Comparison of ENCODE assay signal across 8 cellular contexts in genomic region chr17:7523033-7523432, GRCh38. TPM values are rescaled to one million over a fixed set of nuclear protein-coding genes. Genes with fewer than 3 reads are reported as not detected.
DNase-seq lines count a peak whose midpoint lies in the region; ATAC-seq, FAIRE-seq and TF ChIP-seq lines count a peak whose summit lies in the region.

No MANE protein-coding gene starts in this region.

- ATAC-seq in activated naive CD8-positive, alpha-beta T cell treated with anti-CD3 and anti-CD28 coated beads, Interleukin-2, amount 10 ng/mL, durations not matched to agents 7 days and 5 days (ENCODE audit: low read depth) = peak; percentile 52
- no peak for ATAC-seq in GM21576 (IDR thresholded peaks at IDR 0.05; ENCODE audit: unreplicated experiment)

- no peak overlapping the region for H3K27ac ChIP-seq in testis

- peaks cover 5% of the 10 kb centered on the region for H3K4me1 Mint-ChIP-seq in activated naive CD8-positive, alpha-beta T cell treated with anti-CD3 and anti-CD28 coated beads, Interleukin-2, amount 10 ng/mL, durations not matched to agents 7 days and 5 days

- DNase-seq in GM10266 (ENCODE audit: extremely low spot score) (peak; percentile 35), RPMI7951 (ENCODE audit: low read depth) (peak; percentile 7), kidney epithelial cell (ENCODE audit: low read depth) (no peak), testis (peak; percentile 63), NCI-H2081 (lab: John Stamatoyannopoulos, UW) (no peak), frontal cortex (ENCODE audit: low spot score in 2 of 2) (no peak)
- DNase-seq in activated naive CD8-positive, alpha-beta T cell treated with anti-CD3 and anti-CD28 coated beads, Interleukin-2, amount 10 ng/mL, durations not matched to agents 7 days and 5 days = peak; percentile 42

- peaks cover 3% of the 10 kb centered on the region for H3K36me3 Mint-ChIP-seq in activated naive CD8-positive, alpha-beta T cell treated with anti-CD3 and anti-CD28 coated beads, Interleukin-2, amount 10 ng/mL, durations not matched to agents 7 days and 5 days

- H3K27me3 ChIP-seq in kidney epithelial cell (ENCODE audit: control insufficient read depth, insufficient read depth, low read length) = no peaks in the 10 kb centered on the region
- no peaks in the 10 kb centered on the region for H3K27me3 ChIP-seq in testis

- no peaks in the 10 kb centered on the region for H3K36me3 ChIP-seq in kidney epithelial cell (ENCODE audit: control insufficient read depth, insufficient read depth, low read length)
- no peaks in the 10 kb centered on the region for H3K36me3 ChIP-seq in testis (ENCODE audit: low read depth, missing control alignments)

- H3K9me3 Mint-ChIP-seq in activated naive CD8-positive, alpha-beta T cell treated with anti-CD3 and anti-CD28 coated beads, Interleukin-2, amount 10 ng/mL, durations not matched to agents 7 days and 5 days = peaks cover 4% of the 10 kb centered on the region

- WGBS in testis, 2 donors = 38% methylated on average over 10 of the region's 10 CpGs

- intact Hi-C loops in testis (cut with DNase I; ENCODE audit: low total_unique reads) = no loop called here

- no peaks in the 10 kb centered on the region for H3K9me3 ChIP-seq in testis

- H3K4me3 Mint-ChIP-seq in activated naive CD8-positive, alpha-beta T cell treated with anti-CD3 and anti-CD28 coated beads, Interleukin-2, amount 10 ng/mL, durations not matched to agents 7 days and 5 days = no peak overlapping the region

- no peak for TF ChIP-seq POLR2A in testis (IDR thresholded peaks at IDR 0.05)

- TF ChIP-seq CTCF in GM10266 (IDR thresholded peaks at IDR 0.05; ENCODE audit: control insufficient read depth, insufficient read depth, low read depth, missing control alignments) (peak; percentile 42), kidney epithelial cell (IDR thresholded peaks at IDR 0.05; ENCODE audit: insufficient read depth, low read length, poor library complexity, severe bottlenecking) (peak; percentile 28), testis (IDR thresholded peaks at IDR 0.05) (peak in 2 of 3 experiments; percentile 34 to 44)

- FAIRE-seq in frontal cortex (lab: Jason Lieb, UNC) = no peak

- no peaks in the 10 kb centered on the region for H3K27me3 Mint-ChIP-seq in activated naive CD8-positive, alpha-beta T cell treated with anti-CD3 and anti-CD28 coated beads, Interleukin-2, amount 10 ng/mL, durations not matched to agents 7 days and 5 days

- POLR2A ChIA-PET in activated naive CD8-positive, alpha-beta T cell treated with anti-CD3 and anti-CD28 coated beads, Interleukin-2, amount 10 ng/mL, durations not matched to agents 7 days and 5 days (lab: Charles Lee) = interaction anchor here (0.6 to 1.1 kb wide), 3 partner anchors 24 to 38 kb away, joined by 3 to 7 read pairs (median 6); partner anchors contain the start of gene SENP3

- peak overlapping the region; percentile 44 for H3K27ac Mint-ChIP-seq in activated naive CD8-positive, alpha-beta T cell treated with anti-CD3 and anti-CD28 coated beads, Interleukin-2, amount 10 ng/mL, durations not matched to agents 7 days and 5 days

- H3K4me3 ChIP-seq in kidney epithelial cell (ENCODE audit: low read depth, low read length) (no peak overlapping the region), testis (no peak overlapping the region)

- H3K4me1 ChIP-seq in testis = no peaks in the 10 kb centered on the region

RNA-seq across cellular contexts. Expression of gene TNFSF12, which starts 25.8 kb away (rescaled TPM):
- 8.8 and 9.2 TPM in 2 replicates for total RNA-seq in RPMI7951 (2014; rRNA removed; shearing (Covaris generic))
- 10 to 100 TPM; 93.0 to 95.7 TPM for total RNA-seq in activated naive CD8-positive, alpha-beta T cell treated with anti-CD3 and anti-CD28 coated beads, Interleukin-2, amount 10 ng/mL, durations not matched to agents 7 days and 5 days
- total RNA-seq in kidney epithelial cell (9.0 and 9.4 TPM in 2 replicates), testis (10 to 100 TPM; 17.0 to 20.6 TPM), frontal cortex (3.7 TPM)
- 21.5 TPM for polyA plus RNA-seq in testis (ENCODE audit: insufficient read depth, low read depth, low replicate concordance)

RNA-seq across cellular contexts. Expression of gene TNFSF13, which starts 35.5 kb away (rescaled TPM):
- total RNA-seq in RPMI7951 (2014; rRNA removed; shearing (Covaris generic)) = 0.10 and 0.60 TPM in 2 replicates
- 1 to 10 TPM; 8.2 to 8.4 TPM for total RNA-seq in activated naive CD8-positive, alpha-beta T cell treated with anti-CD3 and anti-CD28 coated beads, Interleukin-2, amount 10 ng/mL, durations not matched to agents 7 days and 5 days
- total RNA-seq in kidney epithelial cell (13.5 and 14.3 TPM in 2 replicates), testis (1 to 10 TPM; 1.2 to 5.1 TPM), frontal cortex (1.2 TPM)
- 11.5 TPM for polyA plus RNA-seq in testis (ENCODE audit: insufficient read depth, low read depth, low replicate concordance)

RNA-seq across cellular contexts. Expression of gene SENP3, which starts 38.7 kb away (rescaled TPM):
- total RNA-seq in RPMI7951 (2014; rRNA removed; shearing (Covaris generic)) = 53.5 and 59.0 TPM in 2 replicates
- 10 to 100 TPM; 43.7 to 50.2 TPM for total RNA-seq in activated naive CD8-positive, alpha-beta T cell treated with anti-CD3 and anti-CD28 coated beads, Interleukin-2, amount 10 ng/mL, durations not matched to agents 7 days and 5 days
- total RNA-seq in kidney epithelial cell (107 and 109 TPM in 2 replicates), testis (10 to 100 TPM; 77.4 to 83.5 TPM), frontal cortex (102 TPM)
- polyA plus RNA-seq in testis (ENCODE audit: insufficient read depth, low read depth, low replicate concordance) = 108 TPM

RNA-seq across cellular contexts. Expression of gene POLR2A, which starts 38.9 kb away (rescaled TPM):
- 15.4 and 22.3 TPM in 2 replicates for total RNA-seq in RPMI7951 (2014; rRNA removed; shearing (Covaris generic))
- 100 to 1,000 TPM; 192 to 214 TPM for total RNA-seq in activated naive CD8-positive, alpha-beta T cell treated with anti-CD3 and anti-CD28 coated beads, Interleukin-2, amount 10 ng/mL, durations not matched to agents 7 days and 5 days
- total RNA-seq in kidney epithelial cell (56.9 and 57.8 TPM in 2 replicates), testis (100 to 1,000 TPM; 359 to 391 TPM), frontal cortex (33.0 TPM)
- polyA plus RNA-seq in testis (ENCODE audit: insufficient read depth, low read depth, low replicate concordance) = 175 TPM

RNA-seq across cellular contexts. Expression of gene SLC35G6, which starts 41.8 kb away (rescaled TPM):
- total RNA-seq in RPMI7951 (2014; rRNA removed; shearing (Covaris generic)) = not detected in 2 replicates
- not detected for total RNA-seq in activated naive CD8-positive, alpha-beta T cell treated with anti-CD3 and anti-CD28 coated beads, Interleukin-2, amount 10 ng/mL, durations not matched to agents 7 days and 5 days
- total RNA-seq in kidney epithelial cell (not detected in 2 replicates), testis (1 to 10 TPM; 1.8 to 3.9 TPM), frontal cortex (not detected)
- polyA plus RNA-seq in testis (ENCODE audit: insufficient read depth, low read depth, low replicate concordance) = 3.9 TPM

Comparison
In these comparisons a context has a peak if more than half of its experiments do, and no peak if none do; other contexts are left out.
1. DNase-seq: peak in GM10266 (single experiment), RPMI7951 (single experiment), activated naive CD8-positive, alpha-beta T cell treated with anti-CD3 and anti-CD28 coated beads, Interleukin-2, amount 10 ng/mL, durations not matched to agents 7 days and 5 days (single experiment) and testis (single experiment); none in kidney epithelial cell (single experiment), NCI-H2081 (0 of 2) and frontal cortex (0 of 2).
2. Peak in every context shown above with its lines, with median percentiles within 50 percentile points of each other: CTCF ChIP-seq.